Comparison of ENCODE assay signal across 14 cellular contexts in genomic region chr2:62586981-62587380, GRCh38.
A peak's percentile ranks its signal among the peaks of the same experiment; 100 is the strongest.
DNase-seq lines count a peak whose midpoint lies in the region; ATAC-seq, FAIRE-seq and TF ChIP-seq lines count a peak whose summit lies in the region.
"Had no signal": no experiment of that assay in that cellular context is flagged by ENCODE, and none has a peak within 500 bp of the region (broad histone marks: within the 10 kb centered on the region; RNA-seq: fewer than 3 reads in every experiment).

No MANE protein-coding gene starts in this region.

- H2AFZ ChIP-seq in Loucy (ENCODE audit: low read length) (peak overlapping the region; percentile 42; the same call in 1 of the 2 replicates), osteoblast (ENCODE audit: low read length) (peak overlapping the region; percentile 13)

- no peak for FAIRE-seq in GM12891 (lab: Jason Lieb, UNC)

- H3K4me3 ChIP-seq in Loucy (ENCODE audit: low read length, poor library complexity, severe bottlenecking), result no peak overlapping the region
- no peak overlapping the region for H3K4me3 ChIP-seq in brain microvascular endothelial cell (ENCODE audit: low read depth, low read length)
- no peak overlapping the region for H3K4me3 ChIP-seq in osteoblast (ENCODE audit: insufficient read depth, low read length)
- no peak overlapping the region for H3K4me3 ChIP-seq in endodermal cell (ENCODE audit: low read length)
- H3K4me3 ChIP-seq: esophagus squamous epithelium had no signal

- ATAC-seq in GM18502 (IDR thresholded peaks at IDR 0.05; ENCODE audit: poor library complexity, unreplicated experiment) (peak; percentile 66), HG02970 (IDR thresholded peaks at IDR 0.05; ENCODE audit: low FRiP score, unreplicated experiment) (no peak)

- no peaks in the 10 kb centered on the region for H3K9me2 ChIP-seq in Loucy (replicated peaks; ENCODE audit: low read depth, low read length)

- no peak overlapping the region for H3K9ac ChIP-seq in Loucy (ENCODE audit: low read depth, low read length, poor library complexity, severe bottlenecking)
- H3K9ac ChIP-seq in endodermal cell (ENCODE audit: extremely low read depth, low read length, poor library complexity, severe bottlenecking), result no peak overlapping the region
- H3K9ac ChIP-seq: KMS-11 had no signal

- H3F3A ChIP-seq in Loucy (ENCODE audit: low read depth), result no peaks in the 10 kb centered on the region

- H3K4me1 Mint-ChIP-seq in activated naive CD4-positive, alpha-beta T cell treated with anti-CD3 and anti-CD28 coated beads, Interleukin-2, amount 10 ng/mL, durations not matched to agents 7 days and 5 days, result no peaks in the 10 kb centered on the region
- peaks cover 4% of the 10 kb centered on the region for H3K4me1 Mint-ChIP-seq in endodermal cell

- no peaks in the 10 kb centered on the region for H3K9me3 Mint-ChIP-seq in activated naive CD4-positive, alpha-beta T cell treated with anti-CD3 and anti-CD28 coated beads, Interleukin-2, amount 10 ng/mL, durations not matched to agents 7 days and 5 days
- H3K9me3 Mint-ChIP-seq in endodermal cell, result peaks cover 30% of the 10 kb centered on the region
- H3K9me3 Mint-ChIP-seq: T-helper 2 cell treated with Interferon-gamma antibody and Interleukin-4, amounts not matched to agents 5 μg/mL and 100 μg/mL, for 36 hours had no signal

- H3K27ac ChIP-seq in brain microvascular endothelial cell (no peak overlapping the region), osteoblast (ENCODE audit: low read depth, low read length) (no peak overlapping the region), endodermal cell (ENCODE audit: low read depth, low read length) (no peak overlapping the region)
- H3K27ac ChIP-seq: esophagus squamous epithelium, KMS-11 had no signal

- H3K79me2 ChIP-seq in Loucy (ENCODE audit: insufficient read depth, low read length) (no peaks in the 10 kb centered on the region), osteoblast (ENCODE audit: insufficient read depth, low read length) (no peaks in the 10 kb centered on the region)

- WGBS in endodermal cell (ENCODE audit: insufficient coverage in 1 of 2, insufficient read length in 1 of 2), 2 experiments, result 94% methylated on average over 2 of the region's 2 CpGs; no CpG with 5 or more reads in 1 of the 2 experiments

- no peaks in the 10 kb centered on the region for H4K20me1 ChIP-seq in Loucy (ENCODE audit: insufficient read depth, low read length, poor library complexity, severe bottlenecking)
- H4K20me1 ChIP-seq in osteoblast (ENCODE audit: insufficient read depth, low read length), result no peaks in the 10 kb centered on the region

- no peaks in the 10 kb centered on the region for H3K27me3 ChIP-seq in Loucy (ENCODE audit: insufficient read depth, low read length, poor library complexity, severe bottlenecking)
- no peaks in the 10 kb centered on the region for H3K27me3 ChIP-seq in brain microvascular endothelial cell (replicated peaks)
- H3K27me3 ChIP-seq in osteoblast (ENCODE audit: insufficient read depth, low read length), result no peaks in the 10 kb centered on the region
- H3K27me3 ChIP-seq in endodermal cell (ENCODE audit: control insufficient read depth, insufficient read depth, low read length, poor library complexity, severe bottlenecking), result no peaks in the 10 kb centered on the region
- H3K27me3 ChIP-seq: esophagus squamous epithelium had no signal

- CTCF ChIA-PET in activated naive CD4-positive, alpha-beta T cell treated with anti-CD3 and anti-CD28 coated beads, Interleukin-2, amount 10 ng/mL, durations not matched to agents 7 days and 5 days (lab: Charles Lee), result no interaction called here

- no peak for TF ChIP-seq CTCF in Loucy (conservative IDR thresholded peaks at IDR 0.05; ENCODE audit: low read length)
- TF ChIP-seq CTCF in brain microvascular endothelial cell (IDR thresholded peaks at IDR 0.05; ENCODE audit: low read depth, low read length, missing control alignments), result no peak
- no peak for TF ChIP-seq CTCF in osteoblast (IDR thresholded peaks at IDR 0.05; ENCODE audit: extremely low read depth, low read depth, low read length)
- TF ChIP-seq CTCF in endodermal cell (conservative IDR thresholded peaks at IDR 0.05), result no peak

- no peaks in the 10 kb centered on the region for H3K27me3 Mint-ChIP-seq in activated naive CD4-positive, alpha-beta T cell treated with anti-CD3 and anti-CD28 coated beads, Interleukin-2, amount 10 ng/mL, durations not matched to agents 7 days and 5 days
- H3K27me3 Mint-ChIP-seq in endodermal cell (ENCODE audit: insufficient read depth), result peaks cover 5% of the 10 kb centered on the region

- no peaks in the 10 kb centered on the region for H3K9me3 ChIP-seq in Loucy (ENCODE audit: insufficient read depth, low read depth, low read length)
- H3K9me3 ChIP-seq in osteoblast (ENCODE audit: low read depth, low read length), result no peaks in the 10 kb centered on the region
- peaks cover 12% of the 10 kb centered on the region for H3K9me3 ChIP-seq in endodermal cell (ENCODE audit: control insufficient read depth, low read length)
- H3K9me3 ChIP-seq: Caco-2, esophagus squamous epithelium had no signal

- no peak overlapping the region for H3K4me2 ChIP-seq in Loucy (ENCODE audit: low read depth, low read length, poor library complexity, severe bottlenecking)
- H3K4me2 ChIP-seq in osteoblast (ENCODE audit: insufficient read depth, low read length), result peak overlapping the region; percentile 9
- H3K4me2 ChIP-seq: KMS-11 had no signal

- in situ Hi-C loops in brain microvascular endothelial cell (cut with HindIII; ENCODE audit: low pct_ligation_motif_present, low sequenced_read_pairs), result no loop called here

- TF ChIP-seq POLR2A in GM12891 (IDR thresholded peaks at IDR 0.05; ENCODE audit: low read depth, low read length), result no peak

- DNase-seq in brain microvascular endothelial cell (peak; percentile 76), osteoblast (ENCODE audit: insufficient read length, low spot score, missing footprints) (no peak), endodermal cell (no peak), GM12891 (ENCODE audit: insufficient read length, low spot score) (no peak)
- no peak for DNase-seq in activated naive CD4-positive, alpha-beta T cell treated with anti-CD3 and anti-CD28 coated beads, Interleukin-2, amount 10 ng/mL, durations not matched to agents 7 days and 5 days
- DNase-seq: activated CD8-positive, alpha-beta memory T cell treated with anti-CD3 and anti-CD28 coated beads, Interleukin-2, amount 50 U/mL, for 48 hours; Caco-2; esophagus squamous epithelium; stimulated activated CD4-positive, alpha-beta T cell treated with anti-CD3 and anti-CD28 coated beads, Interleukin-4, amount 100 ng/mL, for 4 hours had no signal

- H3K4me1 ChIP-seq in Loucy (ENCODE audit: insufficient read depth, low read length, poor library complexity, severe bottlenecking) (no peaks in the 10 kb centered on the region), osteoblast (ENCODE audit: insufficient read depth, low read length) (peaks cover 15% of the 10 kb centered on the region), endodermal cell (ENCODE audit: control insufficient read depth, insufficient read depth, low read length) (no peaks in the 10 kb centered on the region)
- H3K4me1 ChIP-seq: Caco-2 had no signal

- H3K36me3 Mint-ChIP-seq in activated naive CD4-positive, alpha-beta T cell treated with anti-CD3 and anti-CD28 coated beads, Interleukin-2, amount 10 ng/mL, durations not matched to agents 7 days and 5 days, result no peaks in the 10 kb centered on the region
- H3K36me3 Mint-ChIP-seq in endodermal cell (ENCODE audit: low read depth), result no peaks in the 10 kb centered on the region

- no peak overlapping the region for H3K27ac Mint-ChIP-seq in activated naive CD4-positive, alpha-beta T cell treated with anti-CD3 and anti-CD28 coated beads, Interleukin-2, amount 10 ng/mL, durations not matched to agents 7 days and 5 days
- H3K27ac Mint-ChIP-seq in endodermal cell, result no peak overlapping the region
- H3K27ac Mint-ChIP-seq: T-helper 2 cell treated with Interferon-gamma antibody and Interleukin-4, amounts not matched to agents 5 μg/mL and 100 μg/mL, for 36 hours had no signal

- H3K36me3 ChIP-seq in Loucy (ENCODE audit: insufficient read depth, low read length) (no peaks in the 10 kb centered on the region), brain microvascular endothelial cell (replicated peaks) (no peaks in the 10 kb centered on the region), osteoblast (ENCODE audit: insufficient read depth, low read length) (no peaks in the 10 kb centered on the region), endodermal cell (ENCODE audit: control insufficient read depth, insufficient read depth, low read length) (no peaks in the 10 kb centered on the region)
- H3K36me3 ChIP-seq: esophagus squamous epithelium had no signal

- no peak overlapping the region for H3K4me3 Mint-ChIP-seq in activated naive CD4-positive, alpha-beta T cell treated with anti-CD3 and anti-CD28 coated beads, Interleukin-2, amount 10 ng/mL, durations not matched to agents 7 days and 5 days
- H3K4me3 Mint-ChIP-seq in endodermal cell, result no peak overlapping the region
- H3K4me3 Mint-ChIP-seq: T-helper 2 cell treated with Interferon-gamma antibody and Interleukin-4, amounts not matched to agents 5 μg/mL and 100 μg/mL, for 36 hours had no signal

TF ChIP-seq in GM12891, 5 proteins besides CTCF, POLR2A, EP300 and RAD21:
- TF ChIP-seq PAX5 (IDR thresholded peaks at IDR 0.05; ENCODE audit: insufficient read depth, low read length, severe bottlenecking) (no peak), POLR2AphosphoS5 (IDR thresholded peaks at IDR 0.05; ENCODE audit: low read depth, low read length) (no peak), POU2F2 (IDR thresholded peaks at IDR 0.05; ENCODE audit: low read depth, low read length) (no peak), TAF1 (IDR thresholded peaks at IDR 0.05; ENCODE audit: low read depth, low read length) (no peak), SPI1 (IDR thresholded peaks at IDR 0.05; ENCODE audit: low read depth, low read length) (no peak)
